Comparison of ENCODE assay signal across 25 cellular contexts in the genomic region with DNA sequence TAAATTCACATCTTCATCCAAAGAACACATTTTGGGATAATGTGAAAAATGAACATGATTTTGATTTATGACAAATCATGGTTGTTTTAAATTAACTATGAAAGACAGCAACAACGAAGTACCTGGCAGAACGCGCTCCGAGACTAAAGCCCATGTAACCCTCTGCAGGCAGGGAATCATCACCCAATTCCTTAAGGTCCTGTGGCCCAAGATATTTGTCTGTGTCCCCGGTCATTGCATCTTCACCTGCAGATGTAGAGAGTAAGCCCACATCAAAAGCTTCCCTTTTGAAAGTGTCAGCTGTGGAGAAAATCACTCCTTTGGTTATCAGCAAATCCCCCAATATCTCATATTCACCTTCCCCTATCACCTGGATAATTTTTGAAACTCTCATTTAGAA.
DNase-seq lines count a peak whose midpoint lies in the region; ATAC-seq and TF ChIP-seq lines count a peak whose summit lies in the region.
"Had no signal": no experiment of that assay in that cellular context is flagged by ENCODE, and none has a peak within 500 bp of the region (broad histone marks: within the 10 kb centered on the region; RNA-seq: fewer than 3 reads in every experiment).

No MANE protein-coding gene starts in this region.

- H3F3A ChIP-seq in PC-9 (ENCODE audit: insufficient read depth, low read depth): peaks cover 26% of the 10 kb centered on the region; the same call in 1 of the 2 replicates

- POLR2A ChIA-PET in PC-9 (lab: Charles Lee; ENCODE audit: unreplicated experiment): no interaction called here

- H3K23me2 ChIP-seq in H9 (ENCODE audit: insufficient read length, low read depth, low read length, poor library complexity, severe bottlenecking): peaks cover 9% of the 10 kb centered on the region

- H2BK12ac ChIP-seq in H9 (ENCODE audit: insufficient read length, low read depth, low read length): no peak overlapping the region

- no peaks in the 10 kb centered on the region for H3K79me2 ChIP-seq in H9 (ENCODE audit: insufficient read depth, low read length)
- no peaks in the 10 kb centered on the region for H3K79me2 ChIP-seq in PC-9 (ENCODE audit: low read depth)

- TF ChIP-seq CTCF in H9 (conservative IDR thresholded peaks at IDR 0.05): no peak
- no peak for TF ChIP-seq CTCF in PC-9 (conservative IDR thresholded peaks at IDR 0.05)
- no peak for TF ChIP-seq CTCF in psoas muscle (IDR thresholded peaks at IDR 0.05)
- TF ChIP-seq CTCF in GM20000 (IDR thresholded peaks at IDR 0.05; ENCODE audit: extremely low read depth, missing control alignments): no peak

- no peak overlapping the region for H2BK120ac ChIP-seq in H9 (ENCODE audit: low read depth, low read length, poor library complexity, severe bottlenecking)

- no peaks in the 10 kb centered on the region for H3K9me3 Mint-ChIP-seq in H9
- no peaks in the 10 kb centered on the region for H3K9me3 Mint-ChIP-seq in stimulated activated effector memory CD8-positive, alpha-beta T cell treated with anti-CD3 and anti-CD28 coated beads, Interleukin-12 subunit alpha, Interleukin-12 subunit beta, amount 100 ng/mL, for 72 hours
- H3K9me3 Mint-ChIP-seq: activated B cell treated with CpG ODN at 0.5 μM for 24 hours; activated CD8-positive, alpha-beta T cell treated with anti-CD3 and anti-CD28 coated beads for 36 hours; activated naive CD4-positive, alpha-beta T cell treated with anti-CD3 and anti-CD28 coated beads, Interleukin-2, amount 10 ng/mL, durations not matched to agents 7 days and 5 days; activated T-cell treated with anti-CD3 and anti-CD28 coated beads, Interleukin-2, amount 50 U/mL, for 4 hours had no signal

- H3K14ac ChIP-seq in H9 (ENCODE audit: insufficient read depth, low read length): no peak overlapping the region

- no peak overlapping the region for H2BK15ac ChIP-seq in H9 (ENCODE audit: low read depth, low read length)

- no CpG with 5 or more reads among the region's 5 CpGs for WGBS in H9 (ENCODE audit: extremely low coverage, insufficient read length, low lambda C conversion rate)
- WGBS in psoas muscle, 3 donors: 34 to 54% (median 35%) methylated on average over 5 of the region's 5 CpGs

- H3K4me3 Mint-ChIP-seq in H9: no peak overlapping the region
- no peak overlapping the region for H3K4me3 Mint-ChIP-seq in stimulated activated effector memory CD8-positive, alpha-beta T cell treated with anti-CD3 and anti-CD28 coated beads, Interleukin-12 subunit alpha, Interleukin-12 subunit beta, amount 100 ng/mL, for 72 hours
- H3K4me3 Mint-ChIP-seq: activated B cell treated with CpG ODN at 0.5 μM for 24 hours; activated CD8-positive, alpha-beta T cell treated with anti-CD3 and anti-CD28 coated beads for 36 hours; activated naive CD4-positive, alpha-beta T cell treated with anti-CD3 and anti-CD28 coated beads, Interleukin-2, amount 10 ng/mL, durations not matched to agents 7 days and 5 days; activated T-cell treated with anti-CD3 and anti-CD28 coated beads, Interleukin-2, amount 50 U/mL, for 4 hours had no signal

- no peaks in the 10 kb centered on the region for H4K20me1 ChIP-seq in H9 (ENCODE audit: control insufficient read depth, insufficient read depth, insufficient read length)
- H4K20me1 ChIP-seq in PC-9 (ENCODE audit: insufficient read depth): no peaks in the 10 kb centered on the region

- peak overlapping the region; percentile 39 for H2BK5ac ChIP-seq in H9 (ENCODE audit: insufficient read length, low read length)

- no peaks in the 10 kb centered on the region for H3K27me3 ChIP-seq in H9 (ENCODE audit: insufficient read depth, low read length)
- no peaks in the 10 kb centered on the region for H3K27me3 ChIP-seq in PC-9 (ENCODE audit: insufficient read depth, low read depth)
- no peaks in the 10 kb centered on the region for H3K27me3 ChIP-seq in iPS-18a (ENCODE audit: control insufficient read depth, insufficient read depth, low read length)
- H3K27me3 ChIP-seq in psoas muscle (ENCODE audit: insufficient read depth in 3 of 3, low read length in 2 of 3): no peaks in the 10 kb centered on the region
- H3K27me3 ChIP-seq: ascending aorta, tibial artery had no signal

- H3K27ac ChIP-seq in H9 (ENCODE audit: insufficient read length, low read depth, low read length): peak overlapping the region; percentile 98
- peak overlapping the region; percentile 84 for H3K27ac ChIP-seq in PC-9
- peak overlapping the region; percentile 96 for H3K27ac ChIP-seq in iPS-18a (ENCODE audit: low read length)
- peak overlapping the region; percentile 82 for H3K27ac ChIP-seq in psoas muscle
- H3K27ac ChIP-seq: ascending aorta, SK-N-MC, tibial artery had no signal

- H2AK5ac ChIP-seq in H9 (ENCODE audit: insufficient read length, low read length): no peak overlapping the region

- DNase-seq in H9: no peak
- DNase-seq in PC-9: no peak
- DNase-seq in psoas muscle: no peak
- DNase-seq in stimulated activated effector memory CD8-positive, alpha-beta T cell treated with anti-CD3 and anti-CD28 coated beads, Interleukin-12 subunit alpha, Interleukin-12 subunit beta, amount 100 ng/mL, for 72 hours (ENCODE audit: low spot score in 2 of 2): no peak
- no peak for DNase-seq in C1 segment of cervical spinal cord (lab: John Stamatoyannopoulos, UW)
- no peak for DNase-seq in GM20000 (ENCODE audit: low spot score)
- DNase-seq: activated B cell treated with CpG ODN at 0.5 μM for 24 hours; activated CD8-positive, alpha-beta T cell treated with anti-CD3 and anti-CD28 coated beads for 36 hours; activated naive CD4-positive, alpha-beta T cell treated with anti-CD3 and anti-CD28 coated beads, Interleukin-2, amount 10 ng/mL, durations not matched to agents 7 days and 5 days; activated T-cell treated with anti-CD3 and anti-CD28 coated beads, Interleukin-2, amount 50 U/mL, for 4 hours; AML-193; GOT3; hippocampal formation; left ventricle myocardium superior; NCI-H187 treated with DMSO at 0.1 percent for 48 hours; NCI-H2227 treated with DMSO at 0.1 percent for 48 hours; occipital lobe; stimulated activated naive CD4-positive, alpha-beta T cell treated with Interleukin-2 at 50 U/mL for 16 hours; T-helper 9 cell; tibial artery had no signal

- H3K4me1 ChIP-seq in H9 (ENCODE audit: insufficient read depth, low read length): peaks cover 6% of the 10 kb centered on the region; the same call in 1 of the 2 replicates
- peaks cover 55% of the 10 kb centered on the region for H3K4me1 ChIP-seq in PC-9 (replicated peaks; ENCODE audit: insufficient read depth)
- H3K4me1 ChIP-seq in iPS-18a (ENCODE audit: control insufficient read depth, low read depth, low read length): peaks cover 22% of the 10 kb centered on the region
- peaks cover 31% of the 10 kb centered on the region for H3K4me1 ChIP-seq in psoas muscle
- H3K4me1 ChIP-seq: ascending aorta had no signal

- H3K23ac ChIP-seq in H9 (ENCODE audit: insufficient read length, low read depth, low read length): no peak overlapping the region

- H3T11ph ChIP-seq in H9 (ENCODE audit: low read length): no peak overlapping the region

- peak overlapping the region in 2 of 3 experiments; percentile 82 to 86; a peak in 4 of 7 replicates for H3K27ac Mint-ChIP-seq in H9
- H3K27ac Mint-ChIP-seq in stimulated activated effector memory CD8-positive, alpha-beta T cell treated with anti-CD3 and anti-CD28 coated beads, Interleukin-12 subunit alpha, Interleukin-12 subunit beta, amount 100 ng/mL, for 72 hours: no peak overlapping the region
- H3K27ac Mint-ChIP-seq: activated B cell treated with CpG ODN at 0.5 μM for 24 hours; activated CD8-positive, alpha-beta T cell treated with anti-CD3 and anti-CD28 coated beads for 36 hours; activated naive CD4-positive, alpha-beta T cell treated with anti-CD3 and anti-CD28 coated beads, Interleukin-2, amount 10 ng/mL, durations not matched to agents 7 days and 5 days had no signal

- H3K9me3 ChIP-seq in H9 (ENCODE audit: control insufficient read depth, low read depth, low read length): no peaks in the 10 kb centered on the region
- no peaks in the 10 kb centered on the region; the same call in 1 of the 2 replicates for H3K9me3 ChIP-seq in PC-9 (ENCODE audit: insufficient read depth, low read depth)
- no peaks in the 10 kb centered on the region for H3K9me3 ChIP-seq in iPS-18a (ENCODE audit: control insufficient read depth, low read depth, low read length)
- H3K9me3 ChIP-seq in psoas muscle: no peaks in the 10 kb centered on the region
- H3K9me3 ChIP-seq: ascending aorta, tibial artery had no signal

- H4K5ac ChIP-seq in H9 (ENCODE audit: insufficient read length, low read depth, low read length): no peak overlapping the region

- no TSS peak for BruUV-seq in PC-9 (replicated peaks; lab: Mats Ljungman, UMichigan)

- ATAC-seq in psoas muscle: peak in 1 of 4 donors; percentile 28
- no peak for ATAC-seq in stimulated activated effector memory CD8-positive, alpha-beta T cell treated with anti-CD3 and anti-CD28 coated beads, Interleukin-12 subunit alpha, Interleukin-12 subunit beta, amount 100 ng/mL, for 72 hours
- ATAC-seq in HG02759 (IDR thresholded peaks at IDR 0.05; ENCODE audit: unreplicated experiment): no peak
- ATAC-seq: activated CD8-positive, alpha-beta T cell treated with anti-CD3 and anti-CD28 coated beads for 36 hours; activated T-cell treated with anti-CD3 and anti-CD28 coated beads, Interleukin-2, amount 50 U/mL, for 4 hours; left ventricle myocardium superior; sciatic nerve had no signal

- no peak overlapping the region for H4K91ac ChIP-seq in H9 (ENCODE audit: insufficient read length, low read depth, low read length)

- intact Hi-C loops in PC-9 (cut with micrococcal nuclease; ENCODE audit: unreplicated experiment): no loop called here
- intact Hi-C loops in psoas muscle (cut with DNase I): no loop called here

- no peak overlapping the region for H3K18ac ChIP-seq in H9 (ENCODE audit: insufficient read length, low read depth, low read length)

- H3K9me2 ChIP-seq in PC-9 (ENCODE audit: insufficient read depth): no peaks in the 10 kb centered on the region

- no peak overlapping the region for H2AFZ ChIP-seq in H9 (ENCODE audit: low read length)
- H2AFZ ChIP-seq in PC-9: no peak overlapping the region

- H3K4me3 ChIP-seq in PC-9: no peak overlapping the region
- H3K4me3 ChIP-seq in iPS-18a (ENCODE audit: low read length): peak overlapping the region; percentile 93
- peak overlapping the region; percentile 65 for H3K4me3 ChIP-seq in psoas muscle
- H3K4me3 ChIP-seq: ascending aorta, SK-N-MC, tibial artery had no signal

- CTCF ChIA-PET in PC-9 (lab: Charles Lee): no interaction called here

- peaks cover 0 to 15% (median 4%) of the 10 kb centered on the region in 3 experiments; a peak in 3 of 7 replicates for H3K36me3 Mint-ChIP-seq in H9 (ENCODE audit: insufficient read depth in 1 of 3, low read depth in 3 of 3)
- no peaks in the 10 kb centered on the region for H3K36me3 Mint-ChIP-seq in stimulated activated effector memory CD8-positive, alpha-beta T cell treated with anti-CD3 and anti-CD28 coated beads, Interleukin-12 subunit alpha, Interleukin-12 subunit beta, amount 100 ng/mL, for 72 hours

- no peak overlapping the region for H2BK20ac ChIP-seq in H9 (ENCODE audit: low read depth, low read length, poor library complexity, severe bottlenecking)

- H3K4me1 Mint-ChIP-seq in H9: peaks cover 6 to 16% of the 10 kb centered on the region in 2 experiments
- H3K4me1 Mint-ChIP-seq in stimulated activated effector memory CD8-positive, alpha-beta T cell treated with anti-CD3 and anti-CD28 coated beads, Interleukin-12 subunit alpha, Interleukin-12 subunit beta, amount 100 ng/mL, for 72 hours: peaks cover 5% of the 10 kb centered on the region

- H3K36me3 ChIP-seq in PC-9 (ENCODE audit: low read depth) (no peaks in the 10 kb centered on the region), iPS-18a (ENCODE audit: control insufficient read depth, low read depth, low read length) (peaks cover 3% of the 10 kb centered on the region), psoas muscle (ENCODE audit: insufficient read depth in 1 of 2, low read depth in 1 of 2) (peaks cover 0 to 13% of the 10 kb centered on the region in 2 donors)
- H3K36me3 ChIP-seq: ascending aorta, tibial artery had no signal

- no peak overlapping the region for H4K8ac ChIP-seq in H9 (replicated peaks; ENCODE audit: insufficient read length, low read depth, low read length)

- H3K4me2 ChIP-seq in H9 (ENCODE audit: insufficient read depth, insufficient read length, low read length) (peak overlapping the region; percentile 85), PC-9 (peak overlapping the region; percentile 70; the same call in 1 of the 2 replicates)

- no peak overlapping the region for H3K56ac ChIP-seq in H9 (ENCODE audit: insufficient read length, low read depth, low read length)

- H3K9ac ChIP-seq in H9 (ENCODE audit: extremely low read depth, insufficient read length, low read length) (peak overlapping the region; percentile 33), iPS-18a (ENCODE audit: low read length) (peak overlapping the region; percentile 89)

- H3K79me1 ChIP-seq in H9 (ENCODE audit: insufficient read depth, low read depth, low read length, poor library complexity, severe bottlenecking): no peaks in the 10 kb centered on the region

- H3K27me3 Mint-ChIP-seq in H9 (ENCODE audit: low read depth): no peaks in the 10 kb centered on the region
- H3K27me3 Mint-ChIP-seq: activated B cell treated with CpG ODN at 0.5 μM for 24 hours; activated CD8-positive, alpha-beta T cell treated with anti-CD3 and anti-CD28 coated beads for 36 hours; activated naive CD4-positive, alpha-beta T cell treated with anti-CD3 and anti-CD28 coated beads, Interleukin-2, amount 10 ng/mL, durations not matched to agents 7 days and 5 days had no signal

- H3K4ac ChIP-seq in H9 (ENCODE audit: low read depth, low read length): no peak overlapping the region; the same call in 1 of the 2 replicates
